ENCODE assay signal across 8 cellular contexts in the genomic region with DNA sequence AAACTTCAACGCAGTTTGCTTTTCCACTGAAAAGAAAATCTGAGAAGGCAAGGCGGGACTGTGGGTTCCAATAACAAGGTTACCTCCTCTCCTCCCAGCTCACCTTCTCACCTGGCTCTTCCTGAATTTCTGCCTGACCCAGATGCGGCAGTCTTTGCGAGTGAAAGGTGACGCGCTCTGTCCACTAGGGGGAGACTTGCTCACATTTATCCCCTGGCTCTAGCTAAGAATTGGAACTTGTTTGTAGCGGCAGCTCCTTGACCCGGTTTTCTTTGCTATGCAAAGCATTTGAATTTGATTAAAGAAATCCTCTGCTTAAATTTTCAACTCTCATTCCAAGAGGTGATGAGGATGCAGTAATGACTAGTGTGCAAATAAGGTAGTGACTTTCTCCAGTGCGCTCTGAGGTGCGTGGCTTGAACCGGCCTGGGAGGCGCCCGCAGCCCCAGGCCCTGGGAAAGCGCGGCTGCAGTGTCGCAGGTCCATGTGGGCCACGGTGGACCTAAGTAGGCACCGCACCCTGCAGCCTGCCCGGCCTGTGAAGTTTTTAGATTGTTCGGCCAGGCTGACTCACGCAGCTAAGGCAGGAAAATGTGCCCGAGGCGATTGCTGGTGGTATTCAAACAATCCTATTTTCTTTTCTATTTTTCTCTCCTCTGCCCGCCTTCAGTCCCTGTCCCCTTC.
A peak's percentile ranks its signal among the peaks of the same experiment; 100 is the strongest.
DNase-seq lines count a peak whose midpoint lies in the region; ATAC-seq and TF ChIP-seq lines count a peak whose summit lies in the region.

No MANE protein-coding gene starts in this region.

- H3K4me3 Mint-ChIP-seq in GM23338 (peak overlapping the region; percentile 45), neural progenitor cell (no peak overlapping the region)
- H3K4me3 Mint-ChIP-seq in activated T-helper 17 cell treated with anti-CD3 and anti-CD28 coated beads, Interleukin-2, amount 50 U/mL, for 72 hours = peak overlapping the region; percentile 11

- H3K9me3 Mint-ChIP-seq in GM23338 = no peaks in the 10 kb centered on the region
- H3K9me3 Mint-ChIP-seq in activated T-helper 17 cell treated with anti-CD3 and anti-CD28 coated beads, Interleukin-2, amount 50 U/mL, for 72 hours = no peaks in the 10 kb centered on the region
- no peaks in the 10 kb centered on the region for H3K9me3 Mint-ChIP-seq in neural progenitor cell

- ATAC-seq in GM23338 (peak; percentile 99), aorta (ENCODE audit: low FRiP score) (peak; percentile 75)
- ATAC-seq in activated T-helper 17 cell treated with anti-CD3 and anti-CD28 coated beads, Interleukin-2, amount 50 U/mL, for 72 hours (replicated peaks) = peak; percentile 65

- H3K27ac ChIP-seq in GM23338 (ENCODE audit: low read depth) (no peak overlapping the region), OCI-LY3 (ENCODE audit: low read length) (no peak overlapping the region), neural progenitor cell (no peak overlapping the region), aorta (ENCODE audit: low read depth in 1 of 2, low read length in 2 of 2) (no peak overlapping the region)

- H3F3A ChIP-seq in GM23338 (replicated peaks; ENCODE audit: low read depth) (no peaks in the 10 kb centered on the region), neural progenitor cell (ENCODE audit: low read depth) (no peaks in the 10 kb centered on the region)

- H3K4me3 ChIP-seq in GM06990 (replicated peaks; ENCODE audit: low read depth, low read length) = no peak overlapping the region
- H3K4me3 ChIP-seq in GM23338 = peak overlapping the region; percentile 45
- H3K4me3 ChIP-seq in Jurkat, Clone E6-1 (ENCODE audit: low read length) = no peak overlapping the region
- H3K4me3 ChIP-seq in OCI-LY3 (ENCODE audit: low read length) = no peak overlapping the region
- no peak overlapping the region for H3K4me3 ChIP-seq in fibroblast of the aortic adventitia (ENCODE audit: low read depth, low read length)
- H3K4me3 ChIP-seq in neural progenitor cell = peak overlapping the region; percentile 27
- peak overlapping the region in 1 of 2 donors; percentile 5 for H3K4me3 ChIP-seq in aorta (ENCODE audit: low read length in 2 of 2)

- no peaks in the 10 kb centered on the region for H3K9me2 ChIP-seq in GM23338 (ENCODE audit: insufficient read depth)

- 5 to 8% methylated on average over 24 of the region's 24 CpGs for WGBS in aorta, 2 donors

- H3K79me2 ChIP-seq in GM23338 (replicated peaks; ENCODE audit: insufficient read depth) (no peaks in the 10 kb centered on the region), OCI-LY3 (ENCODE audit: low read length) (no peaks in the 10 kb centered on the region), neural progenitor cell (ENCODE audit: low read depth) (no peaks in the 10 kb centered on the region)

- no peak overlapping the region for H3K9ac ChIP-seq in OCI-LY3 (ENCODE audit: low read length)
- H3K9ac ChIP-seq in neural progenitor cell = no peak overlapping the region

- H3K4me1 ChIP-seq in GM23338 (ENCODE audit: insufficient read depth) (no peaks in the 10 kb centered on the region), OCI-LY3 (ENCODE audit: low read length) (no peaks in the 10 kb centered on the region), neural progenitor cell (no peaks in the 10 kb centered on the region), aorta (ENCODE audit: control insufficient read depth in 1 of 2, insufficient read depth in 2 of 2, low read length in 2 of 2) (no peaks in the 10 kb centered on the region)

- H3K4me2 ChIP-seq in GM23338 = peak overlapping the region; percentile 68
- no peak overlapping the region for H3K4me2 ChIP-seq in OCI-LY3 (ENCODE audit: low read length)
- H3K4me2 ChIP-seq in neural progenitor cell = peak overlapping the region; percentile 66

- H3K36me3 ChIP-seq in GM06990 (ENCODE audit: control insufficient read depth, insufficient read depth, low read length) (no peaks in the 10 kb centered on the region), GM23338 (ENCODE audit: insufficient read depth) (no peaks in the 10 kb centered on the region), OCI-LY3 (replicated peaks; ENCODE audit: low read depth, low read length) (no peaks in the 10 kb centered on the region), neural progenitor cell (no peaks in the 10 kb centered on the region), aorta (ENCODE audit: control insufficient read depth in 1 of 2, insufficient read depth in 2 of 2, low read length in 1 of 2) (no peaks in the 10 kb centered on the region)

- H2AFZ ChIP-seq in GM23338 = peak overlapping the region; percentile 8; the same call in 1 of the 2 replicates
- no peak overlapping the region for H2AFZ ChIP-seq in OCI-LY3 (ENCODE audit: low read depth, low read length)
- peak overlapping the region; percentile 81 for H2AFZ ChIP-seq in neural progenitor cell (replicated peaks)

- H4K20me1 ChIP-seq in GM23338 (replicated peaks; ENCODE audit: insufficient read depth) = no peaks in the 10 kb centered on the region
- H4K20me1 ChIP-seq in OCI-LY3 (ENCODE audit: insufficient read depth, low read length) = no peaks in the 10 kb centered on the region
- peaks cover 4% of the 10 kb centered on the region for H4K20me1 ChIP-seq in neural progenitor cell (ENCODE audit: low read depth)

- H3K27me3 ChIP-seq in GM06990 (replicated peaks; ENCODE audit: control insufficient read depth, insufficient read depth, low read length) (no peaks in the 10 kb centered on the region), GM23338 (ENCODE audit: insufficient read depth) (no peaks in the 10 kb centered on the region), OCI-LY3 (ENCODE audit: low read depth, low read length) (no peaks in the 10 kb centered on the region), neural progenitor cell (no peaks in the 10 kb centered on the region), aorta (ENCODE audit: control insufficient read depth in 1 of 2, insufficient read depth in 2 of 2, low read length in 1 of 2) (no peaks in the 10 kb centered on the region)

- H3K4me1 Mint-ChIP-seq in GM23338 (peaks cover 6% of the 10 kb centered on the region), neural progenitor cell (no peaks in the 10 kb centered on the region)
- H3K4me1 Mint-ChIP-seq in activated T-helper 17 cell treated with anti-CD3 and anti-CD28 coated beads, Interleukin-2, amount 50 U/mL, for 72 hours = peaks cover 4% of the 10 kb centered on the region

- H3K27ac Mint-ChIP-seq in GM23338 (no peak overlapping the region), neural progenitor cell (no peak overlapping the region)
- no peak overlapping the region for H3K27ac Mint-ChIP-seq in activated T-helper 17 cell treated with anti-CD3 and anti-CD28 coated beads, Interleukin-2, amount 50 U/mL, for 72 hours

- H3K27me3 Mint-ChIP-seq in GM23338 (ENCODE audit: insufficient read depth, low read depth, poor library complexity) (peaks cover 8% of the 10 kb centered on the region), neural progenitor cell (ENCODE audit: insufficient read depth, low read depth) (peaks cover 4% of the 10 kb centered on the region)
- peaks cover 14% of the 10 kb centered on the region for H3K27me3 Mint-ChIP-seq in activated T-helper 17 cell treated with anti-CD3 and anti-CD28 coated beads, Interleukin-2, amount 50 U/mL, for 72 hours

- intact Hi-C loops in aorta (cut with DNase I) = loop anchor here (2.0 to 10.0 kb wide), 2 partner anchors 104 to 110 kb away; no protein-coding TSS in a partner anchor

- H3K36me3 Mint-ChIP-seq in GM23338 (ENCODE audit: low read depth) (no peaks in the 10 kb centered on the region), neural progenitor cell (no peaks in the 10 kb centered on the region)
- H3K36me3 Mint-ChIP-seq in activated T-helper 17 cell treated with anti-CD3 and anti-CD28 coated beads, Interleukin-2, amount 50 U/mL, for 72 hours (ENCODE audit: low read depth) = no peaks in the 10 kb centered on the region

- TF ChIP-seq CTCF in GM06990 (IDR thresholded peaks at IDR 0.05; ENCODE audit: insufficient read depth, low read length, poor library complexity, severe bottlenecking) (peak; percentile 91), GM23338 (conservative IDR thresholded peaks at IDR 0.05; ENCODE audit: low read depth in 2 of 2) (peak; percentile 91 to 98), OCI-LY3 (IDR thresholded peaks at IDR 0.05; ENCODE audit: low read depth, low read length) (peak; percentile 85), fibroblast of the aortic adventitia (IDR thresholded peaks at IDR 0.05; ENCODE audit: insufficient read depth, low read length) (peak; percentile 86), neural progenitor cell (IDR thresholded peaks at IDR 0.05) (peak; percentile 97)

- H3K9me3 ChIP-seq in OCI-LY3 (ENCODE audit: insufficient read depth, low read length) (no peaks in the 10 kb centered on the region), neural progenitor cell (ENCODE audit: low read depth) (no peaks in the 10 kb centered on the region), aorta (ENCODE audit: control insufficient read depth, low read length) (no peaks in the 10 kb centered on the region)

- DNase-seq in GM06990 (ENCODE audit: extremely low read depth, insufficient read length) (no peak), GM23338 (ENCODE audit: low spot score) (peak; percentile 90), fibroblast of the aortic adventitia (ENCODE audit: low read depth) (peak; percentile 77), neural progenitor cell (ENCODE audit: low spot score) (peak; percentile 79), aorta (peak; percentile 50 to 73)
- peak; percentile 47 for DNase-seq in Jurkat, Clone E6-1 (ENCODE audit: low read depth, low spot score)

TF ChIP-seq in GM23338, 12 proteins besides CTCF, POLR2A, EP300 and RAD21 (continues in another document):
- 0 out of 2 replicates have a peak, but pooled peaks have one; percentile 33 for TF ChIP-seq CREB1 (CRISPR knock-in tag; IDR thresholded peaks at IDR 0.05; ENCODE audit: low read depth)

Comparison
In these comparisons a context has a peak if more than half of its experiments do, and no peak if none do; other contexts are left out.
1. H3K4me3 ChIP-seq: peak in GM23338 (single experiment) and neural progenitor cell (single experiment); none in GM06990 (single experiment), Jurkat, Clone E6-1 (single experiment), OCI-LY3 (single experiment) and fibroblast of the aortic adventitia (single experiment).
2. Peak in every context shown above with its lines, with median percentiles within 50 percentile points of each other: CTCF ChIP-seq and ATAC-seq.